ENCODE assay signal across 13 cellular contexts in the genomic region with DNA sequence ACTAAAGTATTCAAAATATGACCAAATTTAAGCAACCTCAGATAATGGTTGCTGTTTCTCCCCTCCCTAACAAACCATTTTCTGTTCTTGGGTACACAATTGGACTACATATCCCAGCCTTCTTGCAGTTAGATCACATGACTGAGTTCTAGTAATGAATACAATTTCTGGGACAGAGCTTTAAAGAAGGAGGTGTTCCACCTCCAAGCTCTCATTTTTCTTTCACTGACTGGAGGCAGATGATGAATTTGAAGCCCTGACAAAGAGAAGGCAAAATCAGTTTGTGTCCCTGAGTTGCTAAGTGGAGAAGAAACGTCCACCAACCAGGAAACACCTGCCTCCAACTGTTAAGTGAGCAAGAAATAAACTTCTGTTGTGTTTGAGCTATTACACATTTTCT.
DNase-seq lines count a peak whose midpoint lies in the region; ATAC-seq lines count a peak whose summit lies in the region.
"Had no signal": no experiment of that assay in that cellular context is flagged by ENCODE, and none has a peak within 500 bp of the region (broad histone marks: within the 10 kb centered on the region; RNA-seq: fewer than 3 reads in every experiment).

No MANE protein-coding gene starts in this region.

- H3K4me3 ChIP-seq in HAP-1, result no peak overlapping the region
- H3K4me3 ChIP-seq: suprapubic skin had no signal

- DNase-seq in G401 (ENCODE audit: low spot score) (peak; percentile 14), SHP77 treated with DMSO at 0.1 percent for 48 hours (lab: John Stamatoyannopoulos, UW) (peak; percentile 52), middle frontal gyrus (ENCODE audit: extremely low spot score, low spot score) (peak; percentile 60), islet precursor cell (no peak), dedifferentiated amniotic fluid mesenchymal stem cell (ENCODE audit: extremely low spot score) (no peak), HAP-1 (ENCODE audit: low spot score in 2 of 2) (no peak)
- DNase-seq: activated CD4-positive, alpha-beta T cell treated with anti-CD3 and anti-CD28 coated beads for 36 hours; Caco-2; retina had no signal

- ATAC-seq in HG02798 (IDR thresholded peaks at IDR 0.05; ENCODE audit: poor library complexity, unreplicated experiment) (peak; percentile 55), GM19452 (IDR thresholded peaks at IDR 0.05; ENCODE audit: unreplicated experiment) (no peak)
- ATAC-seq: activated CD4-positive, alpha-beta T cell treated with anti-CD3 and anti-CD28 coated beads for 36 hours; esophagus mucosa had no signal

- no peaks in the 10 kb centered on the region for H3K36me3 ChIP-seq in HAP-1 (replicated peaks)
- H3K36me3 ChIP-seq: suprapubic skin had no signal

- H3K9me3 ChIP-seq in HAP-1, result no peaks in the 10 kb centered on the region
- H3K9me3 ChIP-seq: Caco-2, suprapubic skin had no signal

- H3K4me1 ChIP-seq in HAP-1, result no peaks in the 10 kb centered on the region

- in situ Hi-C loops in G401 (cut with HindIII; ENCODE audit: low sequenced_read_pairs) (no loop called here), HAP-1 (cut with MboI; ENCODE audit: low sequenced_read_pairs) (no loop called here)

- no peaks in the 10 kb centered on the region for H3K27me3 ChIP-seq in HAP-1 (ENCODE audit: low read depth)
- H3K27me3 ChIP-seq: suprapubic skin had no signal

Comparison
In these comparisons a context has a peak if more than half of its experiments do, and no peak if none do; other contexts are left out.
1. DNase-seq: peak in G401 (single experiment), SHP77 treated with DMSO at 0.1 percent for 48 hours (single experiment) and middle frontal gyrus (single experiment); none in islet precursor cell (single experiment), dedifferentiated amniotic fluid mesenchymal stem cell (single experiment) and HAP-1 (0 of 2).